Comparison of ENCODE assay signal across 22 cellular contexts in the genomic region with DNA sequence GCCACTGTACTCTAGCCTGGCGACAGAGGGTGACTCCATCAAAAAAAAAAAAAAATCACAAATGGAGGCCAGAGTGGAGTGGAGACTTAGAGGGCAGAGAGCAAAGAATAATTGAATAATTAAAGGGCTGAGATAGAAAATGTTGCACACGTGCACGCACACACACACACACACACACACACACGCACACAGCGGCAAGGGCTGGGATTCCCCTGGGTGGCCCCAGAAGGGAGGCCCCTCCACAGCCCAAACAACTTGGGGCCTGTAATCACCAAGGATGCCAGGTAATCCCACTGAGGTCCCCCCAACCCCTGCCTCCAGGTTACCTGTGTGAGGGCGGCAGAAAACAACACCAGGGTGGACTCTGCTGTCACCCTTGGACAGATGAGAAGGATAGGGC. TPM values are rescaled to one million over a fixed set of nuclear protein-coding genes. Genes with fewer than 3 reads are reported as not detected.
DNase-seq lines count a peak whose midpoint lies in the region; ATAC-seq and TF ChIP-seq lines count a peak whose summit lies in the region.
"Had no signal": no experiment of that assay in that cellular context is flagged by ENCODE, and none has a peak within 500 bp of the region (broad histone marks: within the 10 kb centered on the region; RNA-seq: fewer than 3 reads in every experiment).

No MANE protein-coding gene starts in this region.

- H3K27ac Mint-ChIP-seq in activated naive CD8-positive, alpha-beta T cell = peak overlapping the region; percentile 16
- no peak overlapping the region for H3K27ac Mint-ChIP-seq in activated naive CD8-positive, alpha-beta T cell treated with anti-CD3 and anti-CD28 coated beads, Interleukin-2, amount 50 U/mL, for 24 hours
- H3K27ac Mint-ChIP-seq: activated CD8-positive, alpha-beta T cell treated with anti-CD3 and anti-CD28 coated beads for 36 hours; activated naive CD8-positive, alpha-beta T cell treated with anti-CD3 and anti-CD28 coated beads for 36 hours had no signal

- peak overlapping the region; percentile 41 for H4K91ac ChIP-seq in trophoblast cell (ENCODE audit: low read depth, low read length)

- no peak overlapping the region for H2AK5ac ChIP-seq in trophoblast cell (ENCODE audit: low read length)

- H3K18ac ChIP-seq in trophoblast cell (ENCODE audit: low read length) = no peak overlapping the region

- no peak overlapping the region for H3K9ac ChIP-seq in trophoblast cell (ENCODE audit: low read length)

- H3K4me3 Mint-ChIP-seq in activated naive CD8-positive, alpha-beta T cell = no peak overlapping the region
- no peak overlapping the region for H3K4me3 Mint-ChIP-seq in activated naive CD8-positive, alpha-beta T cell treated with anti-CD3 and anti-CD28 coated beads, Interleukin-2, amount 50 U/mL, for 24 hours
- H3K4me3 Mint-ChIP-seq: activated CD8-positive, alpha-beta T cell treated with anti-CD3 and anti-CD28 coated beads for 36 hours; activated naive CD8-positive, alpha-beta T cell treated with anti-CD3 and anti-CD28 coated beads for 36 hours had no signal

- H3K4me3 ChIP-seq in dorsolateral prefrontal cortex (peak overlapping the region in 38 of 59 donors; percentile 0 to 72 (median 22)), trophoblast cell (ENCODE audit: low read depth, low read length) (no peak overlapping the region)
- H3K4me3 ChIP-seq: BLaER1 treated with 17β-estradiol and CSF1 and Interleukin-3, amounts not matched to agents 10 nM and 100 nM; gastroesophageal sphincter; HAP-1; transverse colon had no signal

- H3K79me2 ChIP-seq in trophoblast cell (ENCODE audit: control insufficient read depth, insufficient read depth, low read length, poor library complexity) = no peaks in the 10 kb centered on the region

- no peaks in the 10 kb centered on the region for H3K9me3 Mint-ChIP-seq in activated naive CD8-positive, alpha-beta T cell (ENCODE audit: low read depth)
- H3K9me3 Mint-ChIP-seq in activated naive CD8-positive, alpha-beta T cell treated with anti-CD3 and anti-CD28 coated beads, Interleukin-2, amount 50 U/mL, for 24 hours = no peaks in the 10 kb centered on the region
- H3K9me3 Mint-ChIP-seq: activated CD8-positive, alpha-beta T cell treated with anti-CD3 and anti-CD28 coated beads for 36 hours; activated naive CD8-positive, alpha-beta T cell treated with anti-CD3 and anti-CD28 coated beads for 36 hours had no signal

- no peaks in the 10 kb centered on the region for H3K27me3 Mint-ChIP-seq in activated naive CD8-positive, alpha-beta T cell
- peaks cover 8% of the 10 kb centered on the region for H3K27me3 Mint-ChIP-seq in activated naive CD8-positive, alpha-beta T cell treated with anti-CD3 and anti-CD28 coated beads, Interleukin-2, amount 50 U/mL, for 24 hours
- H3K27me3 Mint-ChIP-seq: activated CD8-positive, alpha-beta T cell treated with anti-CD3 and anti-CD28 coated beads for 36 hours; activated naive CD8-positive, alpha-beta T cell treated with anti-CD3 and anti-CD28 coated beads for 36 hours had no signal

- H3K27me3 ChIP-seq in dorsolateral prefrontal cortex (peaks cover 0 to 36% (median 4%) of the 10 kb centered on the region in 45 donors), trophoblast cell (ENCODE audit: insufficient read depth, low read length) (peaks cover 29% of the 10 kb centered on the region)

- H3K4me1 Mint-ChIP-seq in activated naive CD8-positive, alpha-beta T cell (ENCODE audit: low read depth) = peaks cover 63% of the 10 kb centered on the region
- H3K4me1 Mint-ChIP-seq in activated naive CD8-positive, alpha-beta T cell treated with anti-CD3 and anti-CD28 coated beads, Interleukin-2, amount 50 U/mL, for 24 hours = peaks cover 52% of the 10 kb centered on the region

- H3K36me3 ChIP-seq in trophoblast cell (ENCODE audit: control insufficient read depth in 1 of 2, insufficient read depth in 2 of 2, low read length in 2 of 2) = no peaks in the 10 kb centered on the region
- H3K36me3 ChIP-seq: BLaER1 treated with 17β-estradiol and CSF1 and Interleukin-3, amounts not matched to agents 10 nM and 100 nM; gastroesophageal sphincter; HAP-1; transverse colon had no signal

- no peak overlapping the region for H2AFZ ChIP-seq in trophoblast cell (ENCODE audit: insufficient read depth, low read length, poor library complexity)

- H3K4ac ChIP-seq in trophoblast cell (ENCODE audit: low read depth, low read length) = no peak overlapping the region

- H3K9me3 ChIP-seq in trophoblast cell (ENCODE audit: insufficient read depth, low read depth, low read length) = peaks cover 5% of the 10 kb centered on the region
- H3K9me3 ChIP-seq: BLaER1 treated with 17β-estradiol and CSF1 and Interleukin-3, amounts not matched to agents 10 nM and 100 nM; gastroesophageal sphincter; HAP-1; transverse colon had no signal

- peak overlapping the region; percentile 36 for H3K14ac ChIP-seq in trophoblast cell (ENCODE audit: low read length)

- H4K12ac ChIP-seq in trophoblast cell (ENCODE audit: low read depth, low read length) = no peak overlapping the region

- no peak overlapping the region for H3K4me2 ChIP-seq in trophoblast cell (ENCODE audit: low read length)

- H2BK120ac ChIP-seq in trophoblast cell (ENCODE audit: insufficient read depth, low read length, poor library complexity) = peak overlapping the region; percentile 28

- H4K8ac ChIP-seq in trophoblast cell (ENCODE audit: low read depth, low read length) = no peak overlapping the region

- no peaks in the 10 kb centered on the region for H3K36me3 Mint-ChIP-seq in activated naive CD8-positive, alpha-beta T cell
- H3K36me3 Mint-ChIP-seq in activated naive CD8-positive, alpha-beta T cell treated with anti-CD3 and anti-CD28 coated beads, Interleukin-2, amount 50 U/mL, for 24 hours (ENCODE audit: low read depth) = no peaks in the 10 kb centered on the region
- H3K36me3 Mint-ChIP-seq: activated naive CD8-positive, alpha-beta T cell treated with anti-CD3 and anti-CD28 coated beads for 36 hours had no signal

- peak overlapping the region; percentile 33 for H2BK12ac ChIP-seq in trophoblast cell (ENCODE audit: low read length)

- H2BK5ac ChIP-seq in trophoblast cell (ENCODE audit: low read depth, low read length, poor library complexity) = no peak overlapping the region

- H3K23ac ChIP-seq in trophoblast cell (ENCODE audit: low read length) = no peak overlapping the region

- TF ChIP-seq CTCF in dorsolateral prefrontal cortex (IDR thresholded peaks at IDR 0.05 in 54 of 56, conservative IDR thresholded peaks at IDR 0.05 in 2 of 56; ENCODE audit: low read depth in 1 of 56, partially characterized antibody in 56 of 56) = no peak

- peaks cover 17% of the 10 kb centered on the region for H3K79me1 ChIP-seq in trophoblast cell (ENCODE audit: low read length)

- H3K4me1 ChIP-seq in trophoblast cell (ENCODE audit: control insufficient read depth in 1 of 2, insufficient read depth in 2 of 2, low read length in 2 of 2) = peaks cover 23 to 33% of the 10 kb centered on the region in 2 experiments

- DNase-seq in activated naive CD8-positive, alpha-beta T cell treated with anti-CD3 and anti-CD28 coated beads, Interleukin-2, amount 50 U/mL, for 24 hours = no peak
- DNase-seq in NCI-H69 (lab: John Stamatoyannopoulos, UW) (peak; percentile 39), dorsolateral prefrontal cortex (no peak), trophoblast cell (no peak), HT-29 (ENCODE audit: low spot score) (no peak)
- DNase-seq in activated CD8-positive, alpha-beta memory T cell treated with anti-CD3 and anti-CD28 coated beads, Interleukin-2, amount 50 U/mL, for 4 hours = no peak
- DNase-seq: activated CD8-positive, alpha-beta T cell treated with anti-CD3 and anti-CD28 coated beads for 36 hours; activated naive CD8-positive, alpha-beta T cell treated with anti-CD3 and anti-CD28 coated beads for 36 hours; DMS79; GDM1; mesendoderm; NCI-H1092; NCI-H187 treated with DMSO at 0.1 percent for 48 hours; NCI-H2171 treated with DMSO at 0.1 percent for 48 hours; NCI-H524 treated with DMSO at 0.1 percent for 48 hours; small intestine; transverse colon had no signal

- H3K27ac ChIP-seq in dorsolateral prefrontal cortex = peak overlapping the region in 56 of 59 donors; percentile 6 to 93 (median 81)
- H3K27ac ChIP-seq in trophoblast cell (ENCODE audit: low read depth, low read length) = no peak overlapping the region
- H3K27ac ChIP-seq: gastroesophageal sphincter, transverse colon had no signal

- ATAC-seq in activated naive CD8-positive, alpha-beta T cell treated with anti-CD3 and anti-CD28 coated beads, Interleukin-2, amount 50 U/mL, for 24 hours = no peak
- ATAC-seq: activated CD8-positive, alpha-beta T cell treated with anti-CD3 and anti-CD28 coated beads for 36 hours; gastroesophageal sphincter had no signal

- WGBS in trophoblast cell (ENCODE audit: extremely low coverage, insufficient coverage, insufficient read length) = no CpG with 5 or more reads among the region's 6 CpGs

- intact Hi-C loops in dorsolateral prefrontal cortex (cut with DNase I) = no loop called here

RNA-seq across cellular contexts. Expression of a gene that starts 12.0 kb away (rescaled TPM):
- 100 to 1,000 TPM; 142 to 475 (median 319) TPM for total RNA-seq in dorsolateral prefrontal cortex
- 79.6 and 80.8 TPM in 2 replicates for polyA plus RNA-seq in trophoblast cell (2013)
- 190 and 194 TPM in 2 replicates for total RNA-seq in HT-29 (2014; rRNA removed; shearing (Covaris generic))

RNA-seq across cellular contexts. Expression of a gene that starts 46.2 kb away (rescaled TPM):
- total RNA-seq in dorsolateral prefrontal cortex = 10 to 100 TPM in 95 of 120 experiments, 1 to 10 TPM in 25; 4.6 to 45.3 (median 12.9) TPM
- 2,817 and 2,859 TPM in 2 replicates for polyA plus RNA-seq in trophoblast cell (2013)
- 90.8 and 110 TPM in 2 replicates for total RNA-seq in HT-29 (2014; rRNA removed; shearing (Covaris generic))

RNA-seq across cellular contexts. Expression of a gene that starts 56.3 kb away (rescaled TPM):
- total RNA-seq in dorsolateral prefrontal cortex = 10 to 100 TPM in 56 of 120 experiments, 1 to 10 TPM in 64; 2.7 to 25.0 (median 9.7) TPM
- 0.40 and 0.57 TPM in 2 replicates for polyA plus RNA-seq in trophoblast cell (2013)
- total RNA-seq in HT-29 (2014; rRNA removed; shearing (Covaris generic)) = 0.05 and 0.70 TPM in 2 replicates
- total RNA-seq: activated CD8-positive, alpha-beta T cell treated with anti-CD3 and anti-CD28 coated beads for 36 hours; fibroblast of lung had no signal

RNA-seq across cellular contexts. Expression of a gene that starts 57.8 kb away (rescaled TPM):
- total RNA-seq in dorsolateral prefrontal cortex = 10 to 100 TPM in 4 of 120 experiments, 1 to 10 TPM in 116; 2.0 to 11.9 (median 4.6) TPM
- polyA plus RNA-seq in trophoblast cell (2013) = 53.7 and 54.2 TPM in 2 replicates
- total RNA-seq in HT-29 (2014; rRNA removed; shearing (Covaris generic)) = 50.1 and 64.2 TPM in 2 replicates
- total RNA-seq: activated CD8-positive, alpha-beta T cell treated with anti-CD3 and anti-CD28 coated beads for 36 hours had no signal
